8 cellular contexts compared by ENCODE assay signal in the genomic region with DNA sequence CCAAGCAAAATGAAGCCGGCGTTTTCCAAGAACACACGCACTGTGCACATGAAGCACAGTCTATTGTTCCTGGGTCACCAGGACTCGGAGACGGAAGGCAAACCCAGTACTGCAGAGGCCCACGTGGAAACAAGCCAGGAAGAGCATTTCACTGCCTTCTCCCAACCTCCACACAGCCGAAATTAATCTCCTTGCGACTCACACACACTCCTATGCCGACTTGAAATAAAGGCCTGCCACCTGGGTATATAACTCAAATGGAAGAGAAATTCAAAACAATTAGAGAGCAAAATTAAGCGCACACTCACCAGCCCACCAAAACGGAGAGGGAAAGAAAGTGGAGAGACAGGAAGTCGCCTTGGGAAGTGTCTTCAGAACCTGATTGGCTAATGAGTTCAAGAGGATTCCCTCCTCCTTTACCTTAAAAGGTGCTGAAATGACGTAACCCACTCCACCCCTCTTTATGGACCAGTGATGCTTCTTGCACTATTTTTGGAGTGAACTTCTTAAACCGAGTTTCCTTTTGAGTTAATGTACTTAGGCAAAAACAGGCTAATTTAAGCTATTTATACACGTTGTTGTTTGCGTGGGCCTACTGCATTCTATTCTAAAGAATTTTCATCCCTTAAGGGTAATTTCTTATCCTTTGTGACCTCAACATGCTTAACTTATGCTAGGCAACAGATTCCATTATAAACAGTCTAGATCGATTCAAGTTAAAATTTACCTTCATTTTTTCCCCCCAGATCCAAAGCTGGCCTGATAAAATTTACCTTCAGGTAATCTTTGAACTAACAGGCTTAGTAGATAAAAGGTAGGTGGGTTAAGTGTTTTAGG. TPM values are rescaled to one million over a fixed set of nuclear protein-coding genes. Genes with fewer than 3 reads are reported as not detected.
DNase-seq lines count a peak whose midpoint lies in the region; ATAC-seq and TF ChIP-seq lines count a peak whose summit lies in the region.

A gene with protein sequence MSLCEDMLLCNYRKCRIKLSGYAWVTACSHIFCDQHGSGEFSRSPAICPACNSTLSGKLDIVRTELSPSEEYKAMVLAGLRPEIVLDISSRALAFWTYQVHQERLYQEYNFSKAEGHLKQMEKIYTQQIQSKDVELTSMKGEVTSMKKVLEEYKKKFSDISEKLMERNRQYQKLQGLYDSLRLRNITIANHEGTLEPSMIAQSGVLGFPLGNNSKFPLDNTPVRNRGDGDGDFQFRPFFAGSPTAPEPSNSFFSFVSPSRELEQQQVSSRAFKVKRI (minus strand): TSS at position 334 of the 837 bp plus-strand sequence. CDS start 16,756 bp downstream, outside the sequence.

- peak within 1 kb of the TSS; percentile 79 for H3K27ac ChIP-seq in DND-41 (ENCODE audit: low read length)
- H3K27ac ChIP-seq in HUES64 (ENCODE audit: low read depth, low read length) = peak within 1 kb of the TSS; percentile 80
- peak within 1 kb of the TSS; percentile 57 for H3K27ac ChIP-seq in OCI-LY3 (ENCODE audit: low read length)
- peak within 1 kb of the TSS; percentile 69 to 95 (median 92) for H3K27ac ChIP-seq in stomach

- WGBS in HUES64 = 3% methylated on average over 14 of the region's 17 CpGs
- WGBS in stomach, 5 donors = 1 to 2% (median 1%) methylated on average over 17 of the region's 17 CpGs

- DNase-seq in DND-41 (peak; percentile 68), mucosa of gallbladder (ENCODE audit: low spot score) (peak; percentile 78), stomach (peak; percentile 44)
- peak; percentile 38 for DNase-seq in activated T-cell treated with anti-CD3 and anti-CD28 coated beads, Interleukin-2, amount 50 U/mL, for 1 hour

- peaks cover 9% of the 10 kb centered on the region; the same call in 1 of the 2 replicates for H3K36me3 ChIP-seq in DND-41 (ENCODE audit: insufficient read depth, low read length)
- peaks cover 27% of the 10 kb centered on the region for H3K36me3 ChIP-seq in HUES64 (ENCODE audit: insufficient read depth, low read length)
- H3K36me3 ChIP-seq in OCI-LY3 (replicated peaks; ENCODE audit: low read depth, low read length) = peaks cover 2% of the 10 kb centered on the region
- peaks cover 0 to 12% (median 10%) of the 10 kb centered on the region in 4 donors for H3K36me3 ChIP-seq in stomach

- H3K9ac ChIP-seq in DND-41 (ENCODE audit: low read depth, low read length) (peak within 1 kb of the TSS; percentile 63), HUES64 (ENCODE audit: low read depth, low read length) (peak within 1 kb of the TSS; percentile 95), OCI-LY3 (ENCODE audit: low read length) (peak within 1 kb of the TSS; percentile 91)

- H3K4me3 ChIP-seq in DND-41 (ENCODE audit: low read depth in 1 of 2, low read length in 2 of 2) (peak within 1 kb of the TSS; percentile 65 to 81), HUES64 (ENCODE audit: low read length) (peak within 1 kb of the TSS; percentile 80), OCI-LY3 (ENCODE audit: low read length) (peak within 1 kb of the TSS; percentile 91), stomach (peak within 1 kb of the TSS; percentile 59 to 66 (median 62))

- peak within 1 kb of the TSS; percentile 90 for H3K4me2 ChIP-seq in DND-41 (ENCODE audit: insufficient read depth, low read length)
- peak within 1 kb of the TSS; percentile 84 for H3K4me2 ChIP-seq in OCI-LY3 (ENCODE audit: low read length)

- intact Hi-C loops in stomach (cut with DNase I; ENCODE audit: low total_unique reads) = no loop called here

- TF ChIP-seq POLR2A in stomach (IDR thresholded peaks at IDR 0.05) = no peak

- H3K27me3 ChIP-seq in DND-41 (ENCODE audit: insufficient read depth, low read length, poor library complexity) = peaks cover 3% of the 10 kb centered on the region
- no peaks in the 10 kb centered on the region for H3K27me3 ChIP-seq in HUES64 (ENCODE audit: insufficient read depth, low read length)
- H3K27me3 ChIP-seq in OCI-LY3 (ENCODE audit: low read depth, low read length) = no peaks in the 10 kb centered on the region
- H3K27me3 ChIP-seq in stomach = no peaks in the 10 kb centered on the region

- TF ChIP-seq EP300 in stomach (IDR thresholded peaks at IDR 0.05) = no peak

- TF ChIP-seq CTCF in DND-41 (IDR thresholded peaks at IDR 0.05; ENCODE audit: borderline replicate concordance, extremely low read depth, low read length, poor library complexity, severe bottlenecking) (no peak), OCI-LY3 (IDR thresholded peaks at IDR 0.05; ENCODE audit: low read depth, low read length) (no peak), stomach (IDR thresholded peaks at IDR 0.05) (no peak)

- peaks cover 9% of the 10 kb centered on the region; the same call in 1 of the 2 replicates for H4K20me1 ChIP-seq in DND-41 (ENCODE audit: insufficient read depth, low read length)
- no peaks in the 10 kb centered on the region for H4K20me1 ChIP-seq in OCI-LY3 (ENCODE audit: insufficient read depth, low read length)

- peaks cover 50% of the 10 kb centered on the region for H3K4me1 ChIP-seq in DND-41 (ENCODE audit: insufficient read depth, low read length)
- H3K4me1 ChIP-seq in HUES64 (ENCODE audit: insufficient read depth, low read length) = peaks cover 27% of the 10 kb centered on the region
- H3K4me1 ChIP-seq in OCI-LY3 (ENCODE audit: low read length) = peaks cover 15% of the 10 kb centered on the region
- peaks cover 6 to 39% (median 21%) of the 10 kb centered on the region in 4 donors for H3K4me1 ChIP-seq in stomach

- peaks cover 54% of the 10 kb centered on the region for H3K79me2 ChIP-seq in DND-41 (ENCODE audit: insufficient read depth, low read length)
- H3K79me2 ChIP-seq in OCI-LY3 (ENCODE audit: low read length) = peaks cover 47% of the 10 kb centered on the region

- H3K9me3 ChIP-seq in DND-41 (ENCODE audit: insufficient read depth, low read length, severe bottlenecking) (no peaks in the 10 kb centered on the region), HUES64 (ENCODE audit: insufficient read depth, low read depth, low read length) (no peaks in the 10 kb centered on the region), OCI-LY3 (ENCODE audit: insufficient read depth, low read length) (no peaks in the 10 kb centered on the region), stomach (no peaks in the 10 kb centered on the region)

- H2AFZ ChIP-seq in DND-41 (ENCODE audit: low read depth, low read length) (peak within 1 kb of the TSS; percentile 85), OCI-LY3 (ENCODE audit: low read depth, low read length) (peak within 1 kb of the TSS; percentile 81)

- ATAC-seq in DND-41 (ENCODE audit: insufficient read depth, low read depth) (peak; percentile 97), GM21526 (IDR thresholded peaks at IDR 0.05; ENCODE audit: low FRiP score, unreplicated experiment) (peak; percentile 94), esophagus mucosa (peak; percentile 98)

RNA-seq across cellular contexts. Expression of the gene that starts here (rescaled TPM):
- polyA plus RNA-seq in HUES64 (2013, experiment 1 of 2) = 136 TPM
- polyA plus RNA-seq in HUES64 (2013, experiment 2 of 2) = 168 TPM
- total RNA-seq in esophagus mucosa (27.9 TPM), mucosa of gallbladder (40.1 TPM), stomach (100 to 1,000 TPM in 1 of 5 donors, 10 to 100 TPM in 3, 1 to 10 TPM in 1; 2.6 to 104 (median 58.9) TPM)
- polyA plus RNA-seq in stomach = 10 to 100 TPM; 39.2 to 69.5 (median 52.7) TPM

Comparison
In these comparisons a context has a peak if more than half of its experiments do, and no peak if none do; other contexts are left out.
1. Peak in every context shown above with its lines: DNase-seq, ATAC-seq, H3K4me3 ChIP-seq and H3K27ac ChIP-seq.